In genomic region chr13:112233256-112233655, GRCh38 we compare ENCODE assay signal across 27 cellular contexts.
"Had no signal": no experiment of that assay in that cellular context is flagged by ENCODE, and none has a peak within 500 bp of the region (broad histone marks: within the 10 kb centered on the region; RNA-seq: fewer than 3 reads in every experiment).

No MANE protein-coding gene starts in this region.

- H3K4me1 ChIP-seq: adrenal gland, body of pancreas, esophagus squamous epithelium, gastroesophageal sphincter had no signal

- DNase-seq: activated CD4-positive, alpha-beta memory T cell treated with anti-CD3 and anti-CD28 coated beads for 36 hours; activated CD4-positive, alpha-beta T cell treated with anti-CD3 and anti-CD28 coated beads for 36 hours; activated CD4-positive, alpha-beta T cell treated with anti-CD3 and anti-CD28 coated beads, Interleukin-2, amount 10 ng/mL, durations not matched to agents 24 days and 14 days; activated CD4-positive, CD25-positive, alpha-beta regulatory T cell; activated CD4-positive, CD25-positive, alpha-beta regulatory T cell treated with anti-CD3 and anti-CD28 coated beads, Interleukin-2, amount 50 U/mL, for 72 hours; activated CD8-positive, alpha-beta memory T cell treated with anti-CD3 and anti-CD28 coated beads, Interleukin-2, amount 10 ng/mL, durations not matched to agents 7 days and 5 days; activated CD8-positive, alpha-beta memory T cell treated with anti-CD3 and anti-CD28 coated beads, Interleukin-2, amount 50 U/mL, for 4 hours; activated CD8-positive, alpha-beta T cell treated with anti-CD3 and anti-CD28 coated beads, Interleukin-2, amount 10 ng/mL, durations not matched to agents 7 days and 5 days; activated effector memory CD4-positive, alpha-beta T cell treated with anti-CD3 and anti-CD28 coated beads, Interleukin-2, amount 50 U/mL, for 16 hours; activated naive CD4-positive, alpha-beta T cell treated with anti-CD3 and anti-CD28 coated beads for 36 hours; activated naive CD8-positive, alpha-beta T cell treated with anti-CD3 and anti-CD28 coated beads for 36 hours; activated naive CD8-positive, alpha-beta T cell treated with anti-CD3 and anti-CD28 coated beads, Interleukin-2, amount 50 U/mL, for 24 hours; activated T-cell treated with anti-CD3 and anti-CD28 coated beads, Interleukin-2, amount 50 U/mL, for 1 hour; activated T-cell treated with anti-CD3 and anti-CD28 coated beads, Interleukin-2, amount 50 U/mL, for 48 hours; adrenal gland; amygdala; aorta; body of pancreas; caudate nucleus; effector CD8-positive, alpha-beta T cell; esophagus squamous epithelium; foreskin melanocyte; T-helper 1 cell; T-helper 17 cell; T1000 had no signal

- ATAC-seq: activated CD4-positive, alpha-beta T cell treated with anti-CD3 and anti-CD28 coated beads for 36 hours; activated CD8-positive, alpha-beta memory T cell treated with anti-CD3 and anti-CD28 coated beads, Interleukin-2, amount 10 ng/mL, durations not matched to agents 7 days and 5 days; activated CD8-positive, alpha-beta T cell treated with anti-CD3 and anti-CD28 coated beads, Interleukin-2, amount 10 ng/mL, durations not matched to agents 7 days and 5 days; activated naive CD8-positive, alpha-beta T cell treated with anti-CD3 and anti-CD28 coated beads, Interleukin-2, amount 50 U/mL, for 24 hours; body of pancreas; gastroesophageal sphincter; T-helper 17 cell had no signal

- H3K9me3 ChIP-seq: adrenal gland, body of pancreas, esophagus squamous epithelium had no signal

- H3K4me3 ChIP-seq: adrenal gland, body of pancreas, esophagus squamous epithelium, gastroesophageal sphincter had no signal

- H3K36me3 ChIP-seq: adrenal gland, esophagus squamous epithelium, gastroesophageal sphincter had no signal

- H3K27ac ChIP-seq: adrenal gland, body of pancreas, epithelial cell of prostate, esophagus squamous epithelium, gastroesophageal sphincter had no signal

- H3K27me3 ChIP-seq: adrenal gland, body of pancreas had no signal
